Comparison of ENCODE assay signal across 8 cellular contexts in genomic region chr20:13008761-13009681, GRCh38. TPM values are rescaled to one million over a fixed set of nuclear protein-coding genes. Genes with fewer than 3 reads are reported as not detected.
DNase-seq lines count a peak whose midpoint lies in the region; ATAC-seq and TF ChIP-seq lines count a peak whose summit lies in the region.

TSS of gene SPTLC3 (plus strand) at chr20:13008972. CDS start at chr20:13009268, 296 bp downstream.

- in situ Hi-C loops in astrocyte of the cerebellum (cut with HindIII; ENCODE audit: low sequenced_read_pairs): no loop called here

- no peaks in the 10 kb centered on the region for H3K36me3 Mint-ChIP-seq in CD4-positive, alpha-beta memory T cell
- H3K36me3 Mint-ChIP-seq in stimulated activated effector memory CD8-positive, alpha-beta T cell treated with anti-CD3 and anti-CD28 coated beads, Interleukin-12 subunit alpha, Interleukin-12 subunit beta, amount 100 ng/mL, for 72 hours: no peaks in the 10 kb centered on the region

- no peak within 1 kb of the TSS for H3K27ac ChIP-seq in CD4-positive, alpha-beta memory T cell (ENCODE audit: low read depth, low read length)

- H3K4me1 ChIP-seq in CD4-positive, alpha-beta memory T cell (ENCODE audit: insufficient read depth, low read length): no peaks in the 10 kb centered on the region

- intact Hi-C loops in CD4-positive, alpha-beta memory T cell (cut with micrococcal nuclease): no loop called here

- H3K27ac Mint-ChIP-seq in CD4-positive, alpha-beta memory T cell: peak within 1 kb of the TSS in 5 of 7 donors; percentile 10 to 73 (median 14)
- no peak within 1 kb of the TSS for H3K27ac Mint-ChIP-seq in stimulated activated effector memory CD8-positive, alpha-beta T cell treated with anti-CD3 and anti-CD28 coated beads, Interleukin-12 subunit alpha, Interleukin-12 subunit beta, amount 100 ng/mL, for 72 hours

- H3K27me3 ChIP-seq in CD4-positive, alpha-beta memory T cell (ENCODE audit: insufficient read depth, low read length): no peaks in the 10 kb centered on the region

- CTCF ChIA-PET in CD4-positive, alpha-beta memory T cell (lab: Charles Lee; ENCODE audit: partially characterized antibody): interaction anchor here (0.6 kb wide), 1 partner anchor 549 kb away, joined by 4 read pairs; no protein-coding TSS in a partner anchor

- H3K9me3 ChIP-seq in CD4-positive, alpha-beta memory T cell (ENCODE audit: control insufficient read depth in 1 of 2, low read length in 2 of 2): no peaks in the 10 kb centered on the region

- no peak within 1 kb of the TSS for H3K4me3 ChIP-seq in CD4-positive, alpha-beta memory T cell (ENCODE audit: low read length in 2 of 2)
- peak within 1 kb of the TSS; percentile 45 for H3K4me3 ChIP-seq in astrocyte of the cerebellum (ENCODE audit: low read depth, low read length)

- H3K27me3 Mint-ChIP-seq in CD4-positive, alpha-beta memory T cell: peaks cover under 1 to 3% of the 10 kb centered on the region in 2 donors

- peak within 1 kb of the TSS; percentile 49 to 85 (median 74) for H3K4me3 Mint-ChIP-seq in CD4-positive, alpha-beta memory T cell
- peak within 1 kb of the TSS; percentile 9 for H3K4me3 Mint-ChIP-seq in stimulated activated effector memory CD8-positive, alpha-beta T cell treated with anti-CD3 and anti-CD28 coated beads, Interleukin-12 subunit alpha, Interleukin-12 subunit beta, amount 100 ng/mL, for 72 hours

- no peak for TF ChIP-seq CTCF in astrocyte of the cerebellum (IDR thresholded peaks at IDR 0.05; ENCODE audit: low read depth, low read length, missing control alignments)

- H3K36me3 ChIP-seq in CD4-positive, alpha-beta memory T cell (ENCODE audit: insufficient read depth, low read length): no peaks in the 10 kb centered on the region

- DNase-seq in CD4-positive, alpha-beta memory T cell: no peak
- peak; percentile 53 for DNase-seq in astrocyte of the cerebellum (ENCODE audit: low read depth)
- peak; percentile 90 for DNase-seq in islet precursor cell
- no peak for DNase-seq in stimulated activated effector memory CD8-positive, alpha-beta T cell treated with anti-CD3 and anti-CD28 coated beads, Interleukin-12 subunit alpha, Interleukin-12 subunit beta, amount 100 ng/mL, for 72 hours (ENCODE audit: low spot score in 2 of 2)
- no peak for DNase-seq in dermis blood vessel endothelial cell
- DNase-seq in DMS79 (lab: John Stamatoyannopoulos, UW): no peak

- H3K9me3 Mint-ChIP-seq in CD4-positive, alpha-beta memory T cell: peaks cover 0 to 3% (median 0%) of the 10 kb centered on the region in 8 donors
- peaks cover 5% of the 10 kb centered on the region for H3K9me3 Mint-ChIP-seq in stimulated activated effector memory CD8-positive, alpha-beta T cell treated with anti-CD3 and anti-CD28 coated beads, Interleukin-12 subunit alpha, Interleukin-12 subunit beta, amount 100 ng/mL, for 72 hours

- peaks cover 5 to 16% (median 11%) of the 10 kb centered on the region in 4 donors for H3K4me1 Mint-ChIP-seq in CD4-positive, alpha-beta memory T cell
- no peaks in the 10 kb centered on the region for H3K4me1 Mint-ChIP-seq in stimulated activated effector memory CD8-positive, alpha-beta T cell treated with anti-CD3 and anti-CD28 coated beads, Interleukin-12 subunit alpha, Interleukin-12 subunit beta, amount 100 ng/mL, for 72 hours

- POLR2A ChIA-PET in CD4-positive, alpha-beta memory T cell (lab: Charles Lee; ENCODE audit: partially characterized antibody): interaction anchor here (0.7 kb wide), 1 partner anchor 221 kb away, joined by 5 read pairs; no protein-coding TSS in a partner anchor

- ATAC-seq in GM19455 (IDR thresholded peaks at IDR 0.05; ENCODE audit: unreplicated experiment) (peak; percentile 33), HG03520 (IDR thresholded peaks at IDR 0.05; ENCODE audit: unreplicated experiment) (peak; percentile 33)
- ATAC-seq in stimulated activated effector memory CD8-positive, alpha-beta T cell treated with anti-CD3 and anti-CD28 coated beads, Interleukin-12 subunit alpha, Interleukin-12 subunit beta, amount 100 ng/mL, for 72 hours: no peak

RNA-seq across cellular contexts. Expression of gene SPTLC3, which starts in this region (rescaled TPM):
- under 1 TPM; 0.06 to 0.26 TPM for total RNA-seq in CD4-positive, alpha-beta memory T cell
- polyA plus RNA-seq in CD4-positive, alpha-beta memory T cell: under 1 TPM; 0.41 to 0.89 TPM
- 0.68 and 1.4 TPM in 2 replicates for total RNA-seq in dermis blood vessel endothelial cell

Comparison
In these comparisons a context has a peak if more than half of its experiments do, and no peak if none do; other contexts are left out.
1. DNase-seq: peak in astrocyte of the cerebellum (single experiment) and islet precursor cell (single experiment); none in CD4-positive, alpha-beta memory T cell (0 of 5), stimulated activated effector memory CD8-positive, alpha-beta T cell treated with anti-CD3 and anti-CD28 coated beads, Interleukin-12 subunit alpha, Interleukin-12 subunit beta, amount 100 ng/mL, for 72 hours (0 of 2), dermis blood vessel endothelial cell (single experiment) and DMS79 (single experiment).